ENCODE assay signal across 8 cellular contexts in the genomic region with DNA sequence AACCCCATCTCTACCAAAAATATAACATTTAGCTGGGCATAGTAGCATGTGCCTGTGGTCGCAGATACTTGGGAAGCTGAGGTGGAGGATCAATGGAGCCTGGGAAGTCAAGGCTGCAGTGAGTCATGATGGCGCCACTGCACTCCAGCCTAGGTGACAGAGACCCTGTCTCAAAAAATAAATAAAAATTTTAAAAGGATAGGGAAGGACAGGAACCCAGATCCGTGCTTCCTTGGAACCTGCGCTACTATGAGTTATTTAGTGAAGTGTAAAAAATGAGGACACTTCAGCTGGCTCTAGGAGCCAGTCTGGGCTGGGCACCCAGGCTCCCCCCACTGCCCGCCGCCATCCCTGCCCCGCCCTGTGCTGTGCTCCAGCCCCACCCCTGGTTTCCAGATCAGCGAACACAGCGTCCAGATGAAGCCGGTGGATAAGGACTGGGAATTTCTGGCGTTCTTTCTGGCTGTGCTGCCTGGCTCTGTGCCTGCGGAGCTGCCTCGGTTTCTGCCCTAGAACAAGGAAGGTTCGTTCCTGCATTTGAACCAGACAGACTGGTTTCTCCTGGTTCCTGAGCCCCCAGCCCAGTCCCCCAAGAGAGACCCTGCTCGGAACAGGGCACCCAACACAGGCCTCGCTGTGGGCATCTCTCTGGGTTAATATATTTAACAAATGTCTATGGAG. TPM values are rescaled to one million over a fixed set of nuclear protein-coding genes. Genes with fewer than 3 reads are reported as not detected.
DNase-seq lines count a peak whose midpoint lies in the region; TF ChIP-seq lines count a peak whose summit lies in the region.

No MANE protein-coding gene starts in this region.

- H3K4me1 ChIP-seq in mucosa of stomach (ENCODE audit: control insufficient read depth, insufficient read depth, low read length) = peaks cover 92% of the 10 kb centered on the region

- DNase-seq in AG10803 (ENCODE audit: low read depth) (peak; percentile 40), NCI-H460 (ENCODE audit: extremely low read depth, low read depth) (peak; percentile 47), dorsolateral prefrontal cortex (peak; percentile 20 to 80 (median 70)), KG1 (lab: John Stamatoyannopoulos, UW) (no peak), GF-D8 (lab: John Stamatoyannopoulos, UW) (no peak), cerebellar cortex (ENCODE audit: low spot score) (no peak)
- no peak for DNase-seq in activated CD8-positive, alpha-beta memory T cell treated with anti-CD3 and anti-CD28 coated beads for 24 hours

- H3K9ac ChIP-seq in mucosa of stomach (ENCODE audit: low read length) = peak overlapping the region; percentile 69

- peak overlapping the region in 58 of 59 donors; percentile 79 to 99 (median 96) for H3K27ac ChIP-seq in dorsolateral prefrontal cortex

- TF ChIP-seq CTCF in AG10803 (conservative IDR thresholded peaks at IDR 0.05; ENCODE audit: low read length) = no peak
- no peak for TF ChIP-seq CTCF in dorsolateral prefrontal cortex (IDR thresholded peaks at IDR 0.05 in 54 of 56, conservative IDR thresholded peaks at IDR 0.05 in 2 of 56; ENCODE audit: low read depth in 1 of 56, partially characterized antibody in 56 of 56)

- no peaks in the 10 kb centered on the region for H3K36me3 ChIP-seq in mucosa of stomach (ENCODE audit: control insufficient read depth, insufficient read depth, low read length)

- intact Hi-C loops in dorsolateral prefrontal cortex (cut with DNase I) = no loop called here

- H3K4me3 ChIP-seq in AG10803 (ENCODE audit: low read length) (no peak overlapping the region), dorsolateral prefrontal cortex (peak overlapping the region in 31 of 59 donors; percentile 0 to 51 (median 27)), mucosa of stomach (ENCODE audit: low read length) (no peak overlapping the region)

- H3K9me3 ChIP-seq in mucosa of stomach (ENCODE audit: control insufficient read depth, low read length) = no peaks in the 10 kb centered on the region

- no peaks in the 10 kb centered on the region for H3K27me3 ChIP-seq in dorsolateral prefrontal cortex
- H3K27me3 ChIP-seq in mucosa of stomach (ENCODE audit: control insufficient read depth, insufficient read depth, low read length) = no peaks in the 10 kb centered on the region

RNA-seq across cellular contexts. Expression of gene PLLP, which starts 18.5 kb away (rescaled TPM):
- total RNA-seq in NCI-H460 (2014; rRNA removed; shearing (Covaris generic)) = 0.58 and 2.1 TPM in 2 replicates
- polyA plus RNA-seq in NCI-H460 (2014; cell fraction: nucleus; rRNA removed) = 0.96 and 0.98 TPM in 2 replicates
- 100 to 1,000 TPM in 55 of 120 experiments, 10 to 100 TPM in 65; 20.8 to 459 (median 91.3) TPM for total RNA-seq in dorsolateral prefrontal cortex

RNA-seq across cellular contexts. Expression of gene ARL2BP, which starts 20.9 kb away (rescaled TPM):
- total RNA-seq in NCI-H460 (2014; rRNA removed; shearing (Covaris generic)) = 111 and 121 TPM in 2 replicates
- polyA plus RNA-seq in NCI-H460 (2014; cell fraction: nucleus; rRNA removed) = 79.3 and 82.0 TPM in 2 replicates
- total RNA-seq in dorsolateral prefrontal cortex = 10 to 100 TPM; 36.8 to 68.6 (median 51.1) TPM

Comparison
In these comparisons a context has a peak if more than half of its experiments do, and no peak if none do; other contexts are left out.
1. DNase-seq: peak in AG10803 (single experiment), NCI-H460 (single experiment) and dorsolateral prefrontal cortex (10 of 10); none in KG1 (single experiment), GF-D8 (single experiment), cerebellar cortex (single experiment) and activated CD8-positive, alpha-beta memory T cell treated with anti-CD3 and anti-CD28 coated beads for 24 hours (single experiment).
2. H3K4me3 ChIP-seq: peak in dorsolateral prefrontal cortex (31 of 59); none in AG10803 (single experiment) and mucosa of stomach (single experiment).